Comparison of ENCODE assay signal across 8 cellular contexts in genomic region chr12:123363743-123364531, GRCh38. TPM values are rescaled to one million over a fixed set of nuclear protein-coding genes. Genes with fewer than 3 reads are reported as not detected.
A peak's percentile ranks its signal among the peaks of the same experiment; 100 is the strongest.
DNase-seq lines count a peak whose midpoint lies in the region; ATAC-seq and TF ChIP-seq lines count a peak whose summit lies in the region.

No MANE protein-coding gene starts in this region.

- H3K4ac ChIP-seq in H9 (ENCODE audit: low read depth, low read length), result peak overlapping the region; percentile 21; the same call in 1 of the 2 replicates

- no peak for TF ChIP-seq EP300 in upper lobe of left lung (IDR thresholded peaks at IDR 0.05)

- H3K18ac ChIP-seq in H9 (ENCODE audit: insufficient read length, low read depth, low read length), result no peak overlapping the region

- H4K8ac ChIP-seq in H9 (replicated peaks; ENCODE audit: insufficient read length, low read depth, low read length), result no peak overlapping the region

- H2AK5ac ChIP-seq in H9 (ENCODE audit: insufficient read length, low read length), result no peak overlapping the region

- H3K79me1 ChIP-seq in H9 (ENCODE audit: insufficient read depth, low read depth, low read length, poor library complexity, severe bottlenecking), result peaks cover 7% of the 10 kb centered on the region

- H4K91ac ChIP-seq in H9 (ENCODE audit: insufficient read length, low read depth, low read length), result no peak overlapping the region

- H3K4me2 ChIP-seq in H9 (ENCODE audit: insufficient read depth, insufficient read length, low read length) (peak overlapping the region; percentile 95), fibroblast of lung (ENCODE audit: extremely low read depth, insufficient read depth, low read length) (peak overlapping the region; percentile 87)

- H3K9me3 ChIP-seq in H9 (ENCODE audit: control insufficient read depth, low read depth, low read length), result no peaks in the 10 kb centered on the region
- H3K9me3 ChIP-seq in fibroblast of lung (ENCODE audit: control insufficient read depth, insufficient read depth, low read depth, low read length), result no peaks in the 10 kb centered on the region
- no peaks in the 10 kb centered on the region for H3K9me3 ChIP-seq in upper lobe of left lung

- H3K4me3 ChIP-seq in NB4 (ENCODE audit: low read depth, low read length) (peak overlapping the region; percentile 90), fibroblast of lung (replicated peaks in 1 of 4; ENCODE audit: control extremely low read depth in 1 of 4, insufficient read depth in 1 of 4, low read depth in 3 of 4, low read length in 4 of 4) (peak overlapping the region; percentile 74 to 95 (median 92)), upper lobe of left lung (peak overlapping the region; percentile 66 to 94 (median 90))

- H3K4me3 Mint-ChIP-seq in H9 (peak overlapping the region; percentile 89 to 93), neural crest cell (peak overlapping the region; percentile 90)

- H3K36me3 Mint-ChIP-seq in H9 (ENCODE audit: insufficient read depth in 1 of 3, low read depth in 3 of 3) (no peaks in the 10 kb centered on the region), neural crest cell (ENCODE audit: low read depth) (no peaks in the 10 kb centered on the region)

- H3K27me3 Mint-ChIP-seq in H9 (ENCODE audit: low read depth), result peaks cover 3% of the 10 kb centered on the region
- no peaks in the 10 kb centered on the region for H3K27me3 Mint-ChIP-seq in neural crest cell (ENCODE audit: low read depth)

- no peak overlapping the region for H2BK5ac ChIP-seq in H9 (ENCODE audit: insufficient read length, low read length)

- no peak overlapping the region for H2BK12ac ChIP-seq in H9 (ENCODE audit: insufficient read length, low read depth, low read length)

- WGBS in H9 (ENCODE audit: extremely low coverage, insufficient read length, low lambda C conversion rate), result no CpG with 5 or more reads among the region's 62 CpGs
- WGBS in upper lobe of left lung, 2 donors, result 0 to 1% methylated on average over 34 to 35 of the region's 62 CpGs

- TF ChIP-seq POLR2A in NB4 (IDR thresholded peaks at IDR 0.05; ENCODE audit: extremely low read depth, insufficient read length), result no peak
- TF ChIP-seq POLR2A in upper lobe of left lung (IDR thresholded peaks at IDR 0.05), result no peak

- no peaks in the 10 kb centered on the region for H4K20me1 ChIP-seq in H9 (ENCODE audit: control insufficient read depth, insufficient read depth, insufficient read length)
- H4K20me1 ChIP-seq in fibroblast of lung (ENCODE audit: control insufficient read depth, extremely low read depth, insufficient read depth, low read length), result no peaks in the 10 kb centered on the region

- no peak for TF ChIP-seq CTCF in H9 (conservative IDR thresholded peaks at IDR 0.05)
- no peak for TF ChIP-seq CTCF in NB4 (IDR thresholded peaks at IDR 0.05; ENCODE audit: low read depth, low read length)
- no peak for TF ChIP-seq CTCF in fibroblast of lung (conservative IDR thresholded peaks at IDR 0.05 in 1 of 2, IDR thresholded peaks at IDR 0.05 in 1 of 2; ENCODE audit: low read depth in 1 of 2, low read length in 2 of 2)
- no peak for TF ChIP-seq CTCF in neural crest cell (conservative IDR thresholded peaks at IDR 0.05)
- no peak for TF ChIP-seq CTCF in upper lobe of left lung (IDR thresholded peaks at IDR 0.05)

- no peak overlapping the region for H3K23ac ChIP-seq in H9 (ENCODE audit: insufficient read length, low read depth, low read length)

- peaks cover 42% of the 10 kb centered on the region; the same call in 1 of the 2 replicates for H3K79me2 ChIP-seq in H9 (ENCODE audit: insufficient read depth, low read length)
- H3K79me2 ChIP-seq in fibroblast of lung (ENCODE audit: control insufficient read depth, insufficient read depth, low read length), result peaks cover 53% of the 10 kb centered on the region

- H2BK15ac ChIP-seq in H9 (ENCODE audit: low read depth, low read length), result no peak overlapping the region

- H3K27me3 ChIP-seq in H9 (ENCODE audit: insufficient read depth, low read length), result no peaks in the 10 kb centered on the region
- H3K27me3 ChIP-seq in fibroblast of lung (ENCODE audit: control insufficient read depth, insufficient read depth, low read length), result no peaks in the 10 kb centered on the region
- H3K27me3 ChIP-seq in upper lobe of left lung, result no peaks in the 10 kb centered on the region

- H3K56ac ChIP-seq in H9 (ENCODE audit: insufficient read length, low read depth, low read length), result no peak overlapping the region

- peak; percentile 30 for DNase-seq in Daoy (ENCODE audit: low read depth)
- DNase-seq in H9, result peak; percentile 39
- peak; percentile 71 for DNase-seq in NB4 (ENCODE audit: low read depth)
- peak; percentile 44 for DNase-seq in activated T-cell treated with anti-CD3 and anti-CD28 coated beads, Interleukin-2, amount 50 U/mL, for 1 hour
- peak in 1 of 2 donors; percentile 21 for DNase-seq in fibroblast of lung (ENCODE audit: low read depth in 2 of 2)
- DNase-seq in neural crest cell (ENCODE audit: low read depth, low spot score), result peak; percentile 5
- DNase-seq in upper lobe of left lung, result peak; percentile 26 to 90
- DNase-seq in kidney glomerular epithelial cell (lab: John Stamatoyannopoulos, UW), result no peak

- ATAC-seq in upper lobe of left lung (ENCODE audit: low FRiP score in 2 of 2), result peak in 1 of 2 donors; percentile 2

- H3K27ac ChIP-seq in H9 (ENCODE audit: insufficient read length, low read depth, low read length), result no peak overlapping the region
- H3K27ac ChIP-seq in fibroblast of lung (ENCODE audit: insufficient read depth, low read length), result peak overlapping the region; percentile 99
- H3K27ac ChIP-seq in upper lobe of left lung, result peak overlapping the region; percentile 93 to 97 (median 96)

- H3K4me1 Mint-ChIP-seq in H9 (peaks cover 6 to 13% of the 10 kb centered on the region in 2 experiments), neural crest cell (peaks cover 21% of the 10 kb centered on the region)

- H3K4me1 ChIP-seq in H9 (ENCODE audit: insufficient read depth, low read length) (no peaks in the 10 kb centered on the region), fibroblast of lung (ENCODE audit: control insufficient read depth, extremely low read depth, insufficient read depth, low read length) (peaks cover 2% of the 10 kb centered on the region), upper lobe of left lung (peaks cover 15 to 36% (median 16%) of the 10 kb centered on the region in 4 donors)

- H3K9ac ChIP-seq in H9 (ENCODE audit: extremely low read depth, insufficient read length, low read length) (peak overlapping the region; percentile 74), fibroblast of lung (ENCODE audit: insufficient read depth, low read length) (peak overlapping the region; percentile 90)

- peaks cover 10% of the 10 kb centered on the region for H3K23me2 ChIP-seq in H9 (ENCODE audit: insufficient read length, low read depth, low read length, poor library complexity, severe bottlenecking)

- no peaks in the 10 kb centered on the region for H3K36me3 ChIP-seq in fibroblast of lung (ENCODE audit: control insufficient read depth, insufficient read depth, low read length)
- no peaks in the 10 kb centered on the region for H3K36me3 ChIP-seq in upper lobe of left lung

- peak overlapping the region; percentile 3 to 94 (median 73); a peak in 6 of 7 replicates for H3K27ac Mint-ChIP-seq in H9
- H3K27ac Mint-ChIP-seq in neural crest cell (ENCODE audit: unreplicated experiment), result peak overlapping the region; percentile 39

- H3T11ph ChIP-seq in H9 (ENCODE audit: low read length), result no peak overlapping the region

- no peak overlapping the region for H2AFZ ChIP-seq in H9 (ENCODE audit: low read length)
- H2AFZ ChIP-seq in fibroblast of lung (ENCODE audit: low read length), result no peak overlapping the region

- no peak overlapping the region for H4K5ac ChIP-seq in H9 (ENCODE audit: insufficient read length, low read depth, low read length)

- no peak overlapping the region for H2BK20ac ChIP-seq in H9 (ENCODE audit: low read depth, low read length, poor library complexity, severe bottlenecking)

- H3K14ac ChIP-seq in H9 (ENCODE audit: insufficient read depth, low read length), result peak overlapping the region; percentile 21

- H3K9me3 Mint-ChIP-seq in H9 (no peaks in the 10 kb centered on the region; a peak in 1 of 5 replicates), neural crest cell (no peaks in the 10 kb centered on the region)

- H2BK120ac ChIP-seq in H9 (ENCODE audit: low read depth, low read length, poor library complexity, severe bottlenecking), result no peak overlapping the region

RNA-seq across cellular contexts. Expression of gene SBNO1, which starts 0.7 kb away (rescaled TPM):
- 27.0 and 29.7 TPM in 2 replicates for total RNA-seq in Daoy (2014; rRNA removed; shearing (Covaris generic))
- total RNA-seq in H9 (2021) (46.0 and 47.5 TPM in 2 replicates), fibroblast of lung (20.8 and 21.8 TPM in 2 replicates), neural crest cell (43.2 and 44.8 TPM in 2 replicates), upper lobe of left lung (10 to 100 TPM in 5 of 6 donors, 1 to 10 TPM in 1; 7.5 to 25.2 (median 20.3) TPM)
- polyA plus RNA-seq in fibroblast of lung, result 15.6 and 16.1 TPM in 2 replicates
- polyA plus RNA-seq in fibroblast of lung (2012), result 16.5 and 17.2 TPM in 2 replicates
- 5.4 and 6.9 TPM in 2 replicates for polyA minus RNA-seq in fibroblast of lung (ENCODE audit: low replicate concordance)

RNA-seq across cellular contexts. Expression of gene KMT5A, which starts 20.0 kb away (rescaled TPM):
- 32.3 and 35.6 TPM in 2 replicates for total RNA-seq in Daoy (2014; rRNA removed; shearing (Covaris generic))
- total RNA-seq in H9 (2021) (21.7 and 23.8 TPM in 2 replicates), fibroblast of lung (39.8 and 56.1 TPM in 2 replicates), neural crest cell (55.1 and 57.5 TPM in 2 replicates), upper lobe of left lung (10 to 100 TPM; 35.1 to 50.2 (median 43.8) TPM)
- 42.9 and 52.6 TPM in 2 replicates for polyA plus RNA-seq in fibroblast of lung
- polyA plus RNA-seq in fibroblast of lung (2012), result 35.9 and 43.6 TPM in 2 replicates
- 14.3 and 20.7 TPM in 2 replicates for polyA minus RNA-seq in fibroblast of lung (ENCODE audit: low replicate concordance)
